ENCODE assay signal across 22 cellular contexts in the genomic region with DNA sequence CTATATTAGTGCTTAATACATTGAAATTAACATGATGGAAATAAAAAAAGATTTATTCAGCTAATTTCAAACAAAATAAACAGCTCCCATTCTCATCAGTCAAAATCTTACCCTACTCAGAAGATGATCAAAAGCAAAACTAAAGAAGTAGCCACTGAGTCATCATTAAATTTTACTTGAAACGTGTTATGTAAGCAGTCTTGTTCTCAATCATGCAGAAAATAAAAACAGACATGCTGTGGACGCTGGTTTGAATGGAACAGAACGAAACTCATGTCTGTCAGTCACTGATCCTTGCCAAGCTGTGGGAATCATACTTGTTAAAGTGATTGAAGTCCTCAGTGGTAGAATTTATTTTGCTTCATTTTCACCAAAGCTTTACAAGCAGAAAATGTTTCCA.
"Had no signal": no experiment of that assay in that cellular context is flagged by ENCODE, and none has a peak within 500 bp of the region (broad histone marks: within the 10 kb centered on the region; RNA-seq: fewer than 3 reads in every experiment).

No MANE protein-coding gene starts in this region.

- H3K9ac ChIP-seq: neural progenitor cell had no signal

- H2AFZ ChIP-seq: neural progenitor cell had no signal

- H3K27ac ChIP-seq: epithelial cell of prostate, gastroesophageal sphincter, left ventricle myocardium inferior, neural progenitor cell, ovary, skin epidermis, tibial nerve had no signal

- H3K36me3 ChIP-seq: gastroesophageal sphincter, left ventricle myocardium inferior, neural progenitor cell, ovary, tibial nerve had no signal

- H3K4me1 ChIP-seq: gastroesophageal sphincter, tibial nerve had no signal

- H3K9me3 ChIP-seq: gastroesophageal sphincter, left ventricle myocardium inferior, ovary, tibial nerve had no signal

- H3K4me3 ChIP-seq: gastroesophageal sphincter, left ventricle myocardium inferior, neural progenitor cell, ovary, skin epidermis, tibial nerve had no signal

- DNase-seq: activated CD4-positive, alpha-beta T cell treated with anti-CD3 and anti-CD28 coated beads, Interleukin-2, amount 10 ng/mL, durations not matched to agents 7 days and 5 days; activated CD8-positive, alpha-beta memory T cell treated with anti-CD3 and anti-CD28 coated beads, Interleukin-2, amount 50 U/mL, for 48 hours; activated naive CD4-positive, alpha-beta T cell; activated naive CD8-positive, alpha-beta T cell treated with anti-CD3 and anti-CD28 coated beads, Interleukin-2, amount 10 ng/mL, durations not matched to agents 7 days and 5 days; anterior cingulate cortex; cerebellar nuclear complex; dermis blood vessel endothelial cell; effector memory CD8-positive, alpha-beta T cell; islet precursor cell; left ventricle myocardium inferior; naive B cell; ovary; stimulated activated CD4-positive, alpha-beta T cell treated with anti-CD3 and anti-CD28 coated beads, Interleukin-15, amount 100 ng/mL, for 24 hours; stimulated activated CD4-positive, alpha-beta T cell treated with anti-CD3 and anti-CD28 coated beads, Interleukin-4, amount 100 ng/mL, for 1 hour; stimulated activated naive B cell treated with anti-CD40 and anti-IgM and Interleukin-4, amounts not matched to agents 10 μg/mL and 1 μg/mL and 100 μg/mL, for 72 hours; T-cell; T-helper 9 cell had no signal

- H3K4me2 ChIP-seq: neural progenitor cell had no signal

- ATAC-seq: effector memory CD8-positive, alpha-beta T cell; gastroesophageal sphincter; stimulated activated naive B cell treated with anti-CD40 and anti-IgM and Interleukin-4, amounts not matched to agents 10 μg/mL and 1 μg/mL and 100 μg/mL, for 72 hours; T-cell had no signal

- H3K27me3 ChIP-seq: gastroesophageal sphincter, neural progenitor cell, ovary, tibial nerve had no signal
